In genomic region chr4:140326395-140326993, GRCh38 we compare ENCODE assay signal across 8 cellular contexts. TPM values are rescaled to one million over a fixed set of nuclear protein-coding genes. Genes with fewer than 3 reads are reported as not detected.
DNase-seq lines count a peak whose midpoint lies in the region; ATAC-seq and TF ChIP-seq lines count a peak whose summit lies in the region.

No MANE protein-coding gene starts in this region.

- TF ChIP-seq POLR2A in prostate gland (IDR thresholded peaks at IDR 0.05) = no peak

- H3K9me3 ChIP-seq in prostate gland = no peaks in the 10 kb centered on the region

- POLR2A ChIA-PET in HEK293T (lab: Yijun Ruan, JAX) = no interaction called here

- ATAC-seq in HG03135 (IDR thresholded peaks at IDR 0.05; ENCODE audit: unreplicated experiment) = no peak

- H3K36me3 ChIP-seq in prostate gland = no peaks in the 10 kb centered on the region

- intact Hi-C loops in prostate gland (cut with DNase I) = loop anchor here (5.0 to 10.0 kb wide), 5 partner anchors 72 to 672 kb away; partner anchors contain the start of gene MAML3

- H3K4me3 ChIP-seq in foreskin fibroblast (ENCODE audit: low read depth in 1 of 2, low read length in 2 of 2) = no peak overlapping the region
- no peak overlapping the region for H3K4me3 ChIP-seq in prostate gland

- peak; percentile 75 for TF ChIP-seq CTCF in foreskin fibroblast (IDR thresholded peaks at IDR 0.05; ENCODE audit: low read depth, low read length)
- peak; percentile 24 to 78 (median 60) for TF ChIP-seq CTCF in prostate gland (IDR thresholded peaks at IDR 0.05)

- no peak overlapping the region for H3K27ac ChIP-seq in prostate gland

- no peaks in the 10 kb centered on the region for H3K4me1 ChIP-seq in prostate gland (replicated peaks)

- CTCF ChIA-PET in HEK293T (lab: Yijun Ruan, JAX) = interaction anchor here (0.7 to 2.4 kb wide), 12 partner anchors 15 to 661 kb away, joined by 3 to 9 read pairs (median 4); partner anchors contain the start of gene MGST2

- DNase-seq in AG20443 (ENCODE audit: low spot score) (peak; percentile 70), HEK293T (ENCODE audit: extremely low spot score) (peak; percentile 53), SK-N-DZ (ENCODE audit: low spot score) (peak; percentile 57), foreskin fibroblast (peak; percentile 26 to 74), prostate gland (ENCODE audit: low spot score) (no peak), NCI-H1436 treated with DMSO at 0.1 percent for 48 hours (lab: John Stamatoyannopoulos, UW) (no peak), activated gamma-delta T cell treated with Interleukin-2 at 50 U/mL for 16 hours (no peak)

- H3K27me3 ChIP-seq in prostate gland (replicated peaks; ENCODE audit: insufficient read depth) = no peaks in the 10 kb centered on the region

- 28% methylated on average over 2 of the region's 2 CpGs for WGBS in prostate gland

TF ChIP-seq in HEK293T, 16 proteins besides CTCF, POLR2A, EP300 and RAD21:
- no peak for TF ChIP-seq FOXA1 (IDR thresholded peaks at IDR 0.05)
- TF ChIP-seq, protein P1, sequence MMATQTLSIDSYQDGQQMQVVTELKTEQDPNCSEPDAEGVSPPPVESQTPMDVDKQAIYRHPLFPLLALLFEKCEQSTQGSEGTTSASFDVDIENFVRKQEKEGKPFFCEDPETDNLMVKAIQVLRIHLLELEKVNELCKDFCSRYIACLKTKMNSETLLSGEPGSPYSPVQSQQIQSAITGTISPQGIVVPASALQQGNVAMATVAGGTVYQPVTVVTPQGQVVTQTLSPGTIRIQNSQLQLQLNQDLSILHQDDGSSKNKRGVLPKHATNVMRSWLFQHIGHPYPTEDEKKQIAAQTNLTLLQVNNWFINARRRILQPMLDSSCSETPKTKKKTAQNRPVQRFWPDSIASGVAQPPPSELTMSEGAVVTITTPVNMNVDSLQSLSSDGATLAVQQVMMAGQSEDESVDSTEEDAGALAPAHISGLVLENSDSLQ (IDR thresholded peaks at IDR 0.05) = no peak
- TF ChIP-seq HDGF (IDR thresholded peaks at IDR 0.05; ENCODE audit: borderline replicate concordance) = no peak
- TF ChIP-seq CTBP1 (IDR thresholded peaks at IDR 0.05; ENCODE audit: borderline replicate concordance) = no peak
- TF ChIP-seq BHLHE40 (IDR thresholded peaks at IDR 0.05; ENCODE audit: borderline replicate concordance) = no peak
- TF ChIP-seq SP1 (IDR thresholded peaks at IDR 0.05) = no peak
- no peak for TF ChIP-seq ELF4 (IDR thresholded peaks at IDR 0.05)
- TF ChIP-seq FOXK2 (IDR thresholded peaks at IDR 0.05) = no peak
- no peak for TF ChIP-seq LEF1 (IDR thresholded peaks at IDR 0.05; ENCODE audit: borderline replicate concordance)
- no peak for TF ChIP-seq SUZ12 (IDR thresholded peaks at IDR 0.05)
- no peak for TF ChIP-seq FOXM1 (IDR thresholded peaks at IDR 0.05; ENCODE audit: borderline replicate concordance)
- no peak for TF ChIP-seq TARDBP (IDR thresholded peaks at IDR 0.05)
- TF ChIP-seq ZNF384 (IDR thresholded peaks at IDR 0.05) = no peak
- no peak for TF ChIP-seq ARNT (IDR thresholded peaks at IDR 0.05)
TF ChIP-seq in HEK293T: peak in this region for 0.

RNA-seq across cellular contexts. Expression of gene SCOC, which starts 47.0 kb away (rescaled TPM):
- polyA plus RNA-seq in SK-N-DZ (2014; cell fraction: cytosol; rRNA removed) = 82.5 and 85.3 TPM in 2 replicates
- polyA plus RNA-seq in SK-N-DZ (2014; cell fraction: nucleus; rRNA removed) = 46.2 and 56.6 TPM in 2 replicates
- 10 to 100 TPM; 28.2 to 58.8 TPM for total RNA-seq in prostate gland

Comparison
In these comparisons a context has a peak if more than half of its experiments do, and no peak if none do; other contexts are left out.
1. DNase-seq: peak in AG20443 (single experiment), HEK293T (single experiment), SK-N-DZ (single experiment) and foreskin fibroblast (2 of 2); none in prostate gland (single experiment), NCI-H1436 treated with DMSO at 0.1 percent for 48 hours (single experiment) and activated gamma-delta T cell treated with Interleukin-2 at 50 U/mL for 16 hours (single experiment).